8 cellular contexts compared by ENCODE assay signal in the genomic region with DNA sequence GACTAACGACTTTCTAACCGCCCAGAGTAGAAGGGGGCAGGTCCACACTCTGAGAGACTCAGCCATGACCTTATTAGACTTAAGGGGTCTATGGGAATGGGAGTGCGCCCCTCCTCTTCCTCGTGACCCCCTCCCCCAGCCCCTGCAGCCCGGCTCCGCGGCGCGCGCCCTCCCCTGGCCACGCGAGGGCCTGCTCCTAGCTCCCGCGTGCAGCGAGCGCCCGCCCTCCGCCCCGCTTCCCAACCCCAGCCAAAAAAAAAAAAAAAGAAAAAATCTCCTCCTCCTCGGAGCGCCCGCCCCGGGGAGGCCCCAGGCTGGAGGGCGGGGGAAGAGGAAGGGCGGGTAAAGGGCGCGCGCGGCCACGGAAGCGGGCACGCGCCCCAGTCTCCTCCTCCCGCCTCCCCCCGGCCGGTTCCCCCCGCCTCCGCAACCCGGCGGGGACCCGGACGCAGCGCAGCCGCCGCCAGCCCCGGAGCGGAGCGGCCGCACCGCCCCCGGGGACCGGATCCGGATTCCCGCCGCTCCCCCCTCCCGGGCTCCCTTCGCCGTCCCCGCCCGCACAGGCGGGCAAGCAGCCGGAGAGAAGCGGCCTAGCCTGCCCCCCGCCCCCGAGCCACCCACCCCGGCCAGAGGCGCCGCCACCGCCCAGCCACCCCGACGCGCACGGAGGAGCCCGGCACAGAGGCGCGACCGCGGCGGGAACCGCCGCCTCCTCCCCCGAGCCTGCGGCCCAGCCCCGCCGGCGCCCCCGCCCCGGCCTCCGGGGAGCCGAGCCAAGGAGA. TPM values are rescaled to one million over a fixed set of nuclear protein-coding genes. Genes with fewer than 3 reads are reported as not detected.
DNase-seq lines count a peak whose midpoint lies in the region; TF ChIP-seq lines count a peak whose summit lies in the region.

No MANE protein-coding gene starts in this region.

- in situ Hi-C loops in HAP-1 (cut with MboI; ENCODE audit: low sequenced_read_pairs), result no loop called here

- H4K20me1 ChIP-seq in osteoblast (ENCODE audit: insufficient read depth, low read length), result peaks cover 38% of the 10 kb centered on the region

- peaks cover 15% of the 10 kb centered on the region for H3K36me3 Mint-ChIP-seq in activated naive CD4-positive, alpha-beta T cell treated with anti-CD3 and anti-CD28 coated beads, Interleukin-2, amount 50 U/mL, for 24 hours
- no peaks in the 10 kb centered on the region for H3K36me3 Mint-ChIP-seq in glutamatergic neuron (ENCODE audit: unreplicated experiment)

- H3K36me3 ChIP-seq in HAP-1 (replicated peaks) (peaks cover 34% of the 10 kb centered on the region), SK-N-MC (ENCODE audit: insufficient read depth, low read length) (peaks cover 41% of the 10 kb centered on the region), osteoblast (ENCODE audit: insufficient read depth, low read length) (peaks cover 34% of the 10 kb centered on the region), thymus (ENCODE audit: control insufficient read depth, insufficient read depth) (peaks cover 25% of the 10 kb centered on the region)

- H3K4me3 Mint-ChIP-seq in activated naive CD4-positive, alpha-beta T cell treated with anti-CD3 and anti-CD28 coated beads, Interleukin-2, amount 50 U/mL, for 24 hours, result peak overlapping the region; percentile 95
- H3K4me3 Mint-ChIP-seq in glutamatergic neuron (ENCODE audit: unreplicated experiment), result peak overlapping the region; percentile 76

- H3K9me3 Mint-ChIP-seq in activated naive CD4-positive, alpha-beta T cell treated with anti-CD3 and anti-CD28 coated beads, Interleukin-2, amount 50 U/mL, for 24 hours, result no peaks in the 10 kb centered on the region
- H3K9me3 Mint-ChIP-seq in glutamatergic neuron (ENCODE audit: unreplicated experiment), result peaks cover 21% of the 10 kb centered on the region

- peak overlapping the region; percentile 86 for H3K4me2 ChIP-seq in osteoblast (ENCODE audit: insufficient read depth, low read length)

- peaks cover 34% of the 10 kb centered on the region for H3K79me2 ChIP-seq in osteoblast (ENCODE audit: insufficient read depth, low read length)

- peak overlapping the region; percentile 93 for H3K9ac ChIP-seq in SK-N-MC (ENCODE audit: insufficient read length)

- H3K27ac ChIP-seq in SK-N-MC (peak overlapping the region; percentile 98), osteoblast (ENCODE audit: low read depth, low read length) (peak overlapping the region; percentile 27), thymus (ENCODE audit: low read depth) (peak overlapping the region; percentile 99)

- H3K4me1 ChIP-seq in HAP-1 (peaks cover 10% of the 10 kb centered on the region), osteoblast (ENCODE audit: insufficient read depth, low read length) (peaks cover 31% of the 10 kb centered on the region), thymus (ENCODE audit: control insufficient read depth, insufficient read depth, low read length) (peaks cover 28% of the 10 kb centered on the region)

- TF ChIP-seq CTCF in glutamatergic neuron (IDR thresholded peaks at IDR 0.05; ENCODE audit: partially characterized antibody, unreplicated experiment) (peak; percentile 59), osteoblast (IDR thresholded peaks at IDR 0.05; ENCODE audit: extremely low read depth, low read depth, low read length) (peak; percentile 47)

- peak overlapping the region; percentile 97 for H3K27ac Mint-ChIP-seq in activated naive CD4-positive, alpha-beta T cell treated with anti-CD3 and anti-CD28 coated beads, Interleukin-2, amount 50 U/mL, for 24 hours
- H3K27ac Mint-ChIP-seq in glutamatergic neuron (ENCODE audit: unreplicated experiment), result peak overlapping the region; percentile 43

- peak; percentile 92 for DNase-seq in Daoy (ENCODE audit: low read depth)
- DNase-seq in HAP-1 (ENCODE audit: low spot score in 2 of 2), result peak; percentile 82 to 89
- peak; percentile 91 for DNase-seq in NAMALWA (ENCODE audit: low spot score)
- DNase-seq in SK-N-MC (ENCODE audit: low read depth, low spot score), result no peak
- peak; percentile 79 for DNase-seq in glutamatergic neuron
- DNase-seq in osteoblast (ENCODE audit: insufficient read length, low spot score, missing footprints), result peak; percentile 99

- H3K4me3 ChIP-seq in HAP-1 (peak overlapping the region; percentile 54), SK-N-MC (peak overlapping the region; percentile 98), osteoblast (ENCODE audit: insufficient read depth, low read length) (peak overlapping the region; percentile 84), thymus (ENCODE audit: low read length) (peak overlapping the region; percentile 91)

- WGBS in thymus, result 1% methylated on average over 88 of the region's 90 CpGs

- H2AFZ ChIP-seq in osteoblast (ENCODE audit: low read length), result no peak overlapping the region

- H3K4me1 Mint-ChIP-seq in activated naive CD4-positive, alpha-beta T cell treated with anti-CD3 and anti-CD28 coated beads, Interleukin-2, amount 50 U/mL, for 24 hours, result peaks cover 54% of the 10 kb centered on the region
- H3K4me1 Mint-ChIP-seq in glutamatergic neuron (ENCODE audit: low read depth, unreplicated experiment), result peaks cover 17% of the 10 kb centered on the region

- no peaks in the 10 kb centered on the region for H3K27me3 Mint-ChIP-seq in activated naive CD4-positive, alpha-beta T cell treated with anti-CD3 and anti-CD28 coated beads, Interleukin-2, amount 50 U/mL, for 24 hours
- peaks cover 23% of the 10 kb centered on the region for H3K27me3 Mint-ChIP-seq in glutamatergic neuron (ENCODE audit: unreplicated experiment)

- H3K27me3 ChIP-seq in HAP-1 (ENCODE audit: low read depth) (no peaks in the 10 kb centered on the region), osteoblast (ENCODE audit: insufficient read depth, low read length) (no peaks in the 10 kb centered on the region), thymus (ENCODE audit: control insufficient read depth, insufficient read depth) (peaks cover 4% of the 10 kb centered on the region)

- H3K9me3 ChIP-seq in HAP-1, result no peaks in the 10 kb centered on the region
- H3K9me3 ChIP-seq in SK-N-MC (ENCODE audit: low read depth, low read length), result no peaks in the 10 kb centered on the region
- H3K9me3 ChIP-seq in osteoblast (ENCODE audit: low read depth, low read length), result no peaks in the 10 kb centered on the region
- H3K9me3 ChIP-seq in thymus (ENCODE audit: control insufficient read depth), result no peaks in the 10 kb centered on the region

RNA-seq across cellular contexts. Expression of a gene that starts 0.9 kb away (rescaled TPM):
- total RNA-seq in Daoy (2014; rRNA removed; shearing (Covaris generic)), result 57.9 and 74.4 TPM in 2 replicates
- total RNA-seq in glutamatergic neuron (ENCODE audit: unreplicated experiment) (97.6 TPM), osteoblast (49.6 and 51.3 TPM in 2 replicates)
- 70.1 TPM for polyA plus RNA-seq in thymus

RNA-seq across cellular contexts. Expression of a gene that starts 18.9 kb away (rescaled TPM):
- 23.6 and 41.2 TPM in 2 replicates for total RNA-seq in Daoy (2014; rRNA removed; shearing (Covaris generic))
- 146 TPM for total RNA-seq in glutamatergic neuron (ENCODE audit: unreplicated experiment)
- 34.5 and 38.4 TPM in 2 replicates for total RNA-seq in osteoblast
- 53.3 TPM for polyA plus RNA-seq in thymus

RNA-seq across cellular contexts. Expression of a gene that starts 31.8 kb away (rescaled TPM):
- total RNA-seq in Daoy (2014; rRNA removed; shearing (Covaris generic)), result 7.0 and 9.2 TPM in 2 replicates
- total RNA-seq in glutamatergic neuron (ENCODE audit: unreplicated experiment) (52.1 TPM), osteoblast (27.1 and 27.9 TPM in 2 replicates)
- polyA plus RNA-seq in thymus, result 57.6 TPM

RNA-seq across cellular contexts. Expression of a gene that starts 48.0 kb away (rescaled TPM):
- total RNA-seq in Daoy (2014; rRNA removed; shearing (Covaris generic)), result not detected in 2 replicates
- total RNA-seq in glutamatergic neuron (ENCODE audit: unreplicated experiment), result not detected
- not detected in 2 replicates for total RNA-seq in osteoblast
- 0.14 TPM for polyA plus RNA-seq in thymus

RNA-seq across cellular contexts. Expression of a gene that starts 49.4 kb away (rescaled TPM):
- total RNA-seq in Daoy (2014; rRNA removed; shearing (Covaris generic)), result not detected in 2 replicates
- total RNA-seq in glutamatergic neuron (ENCODE audit: unreplicated experiment) (not detected), osteoblast (under 0.01 TPM in 1 of 2 replicates, not detected in the other)
- polyA plus RNA-seq in thymus, result 0.37 TPM

Comparison
In these comparisons a context has a peak if more than half of its experiments do, and no peak if none do; other contexts are left out.
1. H3K27ac ChIP-seq: peak in every context shown above with its lines; median percentile 99 in thymus; 98 in SK-N-MC; 27 in osteoblast.